16 cellular contexts compared by ENCODE assay signal in genomic region chr11:94895451-94895850, GRCh38.
DNase-seq lines count a peak whose midpoint lies in the region; ATAC-seq and TF ChIP-seq lines count a peak whose summit lies in the region.
"Had no signal": no experiment of that assay in that cellular context is flagged by ENCODE, and none has a peak within 500 bp of the region (broad histone marks: within the 10 kb centered on the region; RNA-seq: fewer than 3 reads in every experiment).

No MANE protein-coding gene starts in this region.

- TF ChIP-seq RAD21 in SK-N-SH (IDR thresholded peaks at IDR 0.05; ENCODE audit: low read length) = no peak

- peaks cover 12% of the 10 kb centered on the region for H3K4me1 Mint-ChIP-seq in chondrocyte (ENCODE audit: low read depth)
- H3K4me1 Mint-ChIP-seq: GM23338 had no signal

- no peak overlapping the region for H3K4me3 Mint-ChIP-seq in chondrocyte (ENCODE audit: unreplicated experiment)
- H3K4me3 Mint-ChIP-seq: activated T-helper 1 cell treated with anti-CD3 and anti-CD28 coated beads, Interleukin-12 subunit alpha, Interleukin-12 subunit beta, Interleukin-2, Interleukin-4 antibody, amounts not matched to agents 30 ng/mL and 10 ng/mL and 1 ng/mL, durations not matched to agents 14 hours and 24 hours and 36 hours; GM23338 had no signal

- H3F3A ChIP-seq in SK-N-SH (replicated peaks; ENCODE audit: insufficient read depth) = peaks cover 6% of the 10 kb centered on the region
- H3F3A ChIP-seq in smooth muscle cell (ENCODE audit: low read depth) = peaks cover 6% of the 10 kb centered on the region

- no peaks in the 10 kb centered on the region for H3K27me3 Mint-ChIP-seq in chondrocyte (ENCODE audit: low read depth)

- H3K27ac ChIP-seq in SK-N-SH (ENCODE audit: low read depth in 2 of 2, low read length in 1 of 2) (peak overlapping the region in 1 of 2 experiments; percentile 28; a peak in 1 of 4 replicates), smooth muscle cell (ENCODE audit: low read depth) (peak overlapping the region; percentile 70)
- H3K27ac ChIP-seq: ascending aorta, HL-60, suprapubic skin had no signal

- no peak for TF ChIP-seq CTCF in SK-N-SH (IDR thresholded peaks at IDR 0.05)
- no peak for TF ChIP-seq CTCF in chondrocyte (IDR thresholded peaks at IDR 0.05)
- no peak for TF ChIP-seq CTCF in smooth muscle cell (IDR thresholded peaks at IDR 0.05; ENCODE audit: borderline replicate concordance, insufficient read depth, poor library complexity, severe bottlenecking)

- POLR2A ChIA-PET in SK-N-SH (lab: Yijun Ruan, JAX) = no interaction called here

- H3K79me2 ChIP-seq in SK-N-SH (ENCODE audit: insufficient read depth) (no peaks in the 10 kb centered on the region), smooth muscle cell (ENCODE audit: low read depth) (peaks cover 27% of the 10 kb centered on the region)

- H3K4me3 ChIP-seq in SK-N-SH (ENCODE audit: low read depth in 2 of 2, low read length in 1 of 2) = no peak overlapping the region
- no peak overlapping the region for H3K4me3 ChIP-seq in smooth muscle cell
- H3K4me3 ChIP-seq: ascending aorta, GM23338, suprapubic skin had no signal

- no peaks in the 10 kb centered on the region for H3K9me2 ChIP-seq in SK-N-SH

- CTCF ChIA-PET in SK-N-SH (lab: Yijun Ruan, JAX) = interaction anchor here (1.5 to 3.9 kb wide), 3 partner anchors 16 to 272 kb away, joined by 4 to 25 read pairs (median 17); no protein-coding TSS in a partner anchor

- H3K4me2 ChIP-seq in SK-N-SH = no peak overlapping the region
- H3K4me2 ChIP-seq in smooth muscle cell = no peak overlapping the region
- H3K4me2 ChIP-seq: GM23338 had no signal

- WGBS in SK-N-SH (ENCODE audit: low lambda C conversion rate) = 58% methylated on average over 2 of the region's 2 CpGs
- 40% methylated on average over 2 of the region's 2 CpGs for WGBS in smooth muscle cell (ENCODE audit: low lambda C conversion rate)

- H4K20me1 ChIP-seq in SK-N-SH (ENCODE audit: insufficient read depth) (no peaks in the 10 kb centered on the region), smooth muscle cell (ENCODE audit: low read depth) (no peaks in the 10 kb centered on the region)

- H2AFZ ChIP-seq in SK-N-SH (ENCODE audit: low read depth) (no peak overlapping the region), smooth muscle cell (ENCODE audit: low read depth) (no peak overlapping the region)
- H2AFZ ChIP-seq: GM23338 had no signal

- H3K36me3 ChIP-seq in SK-N-SH (replicated peaks in 1 of 2; ENCODE audit: control insufficient read depth in 1 of 2, insufficient read depth in 2 of 2, low read length in 1 of 2) (peaks cover 10 to 13% of the 10 kb centered on the region in 2 experiments), smooth muscle cell (ENCODE audit: low read depth) (peaks cover 6% of the 10 kb centered on the region)

- TF ChIP-seq EP300 in SK-N-SH (IDR thresholded peaks at IDR 0.05; ENCODE audit: borderline replicate concordance in 1 of 2, low read depth in 1 of 2, low read length in 1 of 2) = no peak

- intact Hi-C loops in left ventricle myocardium superior (cut with micrococcal nuclease) = loop anchor here (5.0 kb wide), 1 partner anchor 273 kb away; no protein-coding TSS in a partner anchor

- H3K27me3 ChIP-seq in SK-N-SH (ENCODE audit: insufficient read depth) (no peaks in the 10 kb centered on the region), smooth muscle cell (ENCODE audit: low read depth) (no peaks in the 10 kb centered on the region)
- H3K27me3 ChIP-seq: ascending aorta, suprapubic skin had no signal

- H3K27ac Mint-ChIP-seq in chondrocyte (ENCODE audit: unreplicated experiment) = peak overlapping the region; percentile 55
- H3K27ac Mint-ChIP-seq: activated T-helper 1 cell treated with anti-CD3 and anti-CD28 coated beads, Interleukin-12 subunit alpha, Interleukin-12 subunit beta, Interleukin-2, Interleukin-4 antibody, amounts not matched to agents 30 ng/mL and 10 ng/mL and 1 ng/mL, durations not matched to agents 14 hours and 24 hours and 36 hours; GM23338 had no signal

- H3K9me3 Mint-ChIP-seq in chondrocyte (ENCODE audit: low read depth) = peaks cover 30% of the 10 kb centered on the region
- H3K9me3 Mint-ChIP-seq: GM23338 had no signal

- no peak overlapping the region for H3K9ac ChIP-seq in SK-N-SH
- no peak overlapping the region for H3K9ac ChIP-seq in smooth muscle cell (ENCODE audit: low read depth)

- peaks cover 0 to 5% of the 10 kb centered on the region in 2 experiments; a peak in 1 of 4 replicates for H3K4me1 ChIP-seq in SK-N-SH (ENCODE audit: control insufficient read depth in 1 of 2, insufficient read depth in 2 of 2, low read depth in 1 of 2, low read length in 1 of 2)
- H3K4me1 ChIP-seq in smooth muscle cell (ENCODE audit: low read depth) = no peaks in the 10 kb centered on the region
- H3K4me1 ChIP-seq: ascending aorta, suprapubic skin had no signal

- DNase-seq in SK-N-SH = no peak
- DNase-seq in chondrocyte (ENCODE audit: low spot score) = no peak
- DNase-seq in left ventricle myocardium superior = no peak
- no peak for DNase-seq in smooth muscle cell (lab: John Stamatoyannopoulos, UW; ENCODE audit: unreplicated experiment)
- DNase-seq in NCI-H2227 (lab: John Stamatoyannopoulos, UW; ENCODE audit: unreplicated experiment) = no peak
- DNase-seq: activated CD4-positive, alpha-beta T cell treated with anti-CD3 and anti-CD28 coated beads, Interleukin-2, amount 50 U/mL, for 4 hours; COR-L47; NCI-H2081 had no signal

- H3K9me3 ChIP-seq in SK-N-SH = peaks cover 7% of the 10 kb centered on the region; the same call in 1 of the 2 replicates
- no peaks in the 10 kb centered on the region for H3K9me3 ChIP-seq in smooth muscle cell (replicated peaks; ENCODE audit: low read depth)
- H3K9me3 ChIP-seq: suprapubic skin had no signal

- H3K36me3 Mint-ChIP-seq in chondrocyte (ENCODE audit: low read depth) = peaks cover 24% of the 10 kb centered on the region

- ATAC-seq in SK-N-SH treated with all-trans-retinoic acid at 6 μM for 48 hours (peak; percentile 48; the same call in 2 of the 3 replicates), left ventricle myocardium superior (peak; percentile 65), esophagus mucosa (no peak), HG02870 (IDR thresholded peaks at IDR 0.05; ENCODE audit: unreplicated experiment) (no peak)
- ATAC-seq: GM23338 had no signal

TF ChIP-seq in SK-N-SH treated with all-trans-retinoic acid at 6 μM for 48 hours, 23 proteins besides CTCF, POLR2A, EP300 and RAD21 (continues in another document):
- TF ChIP-seq RARB (CRISPR knock-in tag; IDR thresholded peaks at IDR 0.05) (no peak), SNAI2 (CRISPR knock-in tag; IDR thresholded peaks at IDR 0.05) (no peak), ZFP30 (CRISPR knock-in tag; IDR thresholded peaks at IDR 0.05) (no peak), ZNF70 (CRISPR knock-in tag; IDR thresholded peaks at IDR 0.05) (no peak), ARNTL (CRISPR knock-in tag; IDR thresholded peaks at IDR 0.05; ENCODE audit: borderline replicate concordance, low read depth) (no peak), OSR1 (CRISPR knock-in tag; IDR thresholded peaks at IDR 0.05) (no peak), PPARA (CRISPR knock-in tag; IDR thresholded peaks at IDR 0.05; ENCODE audit: borderline replicate concordance) (no peak), ISL1 (CRISPR knock-in tag; IDR thresholded peaks at IDR 0.05) (no peak), GLIS3 (CRISPR knock-in tag; IDR thresholded peaks at IDR 0.05) (no peak), CSRNP3 (CRISPR knock-in tag; IDR thresholded peaks at IDR 0.05) (no peak), ZNF565 (CRISPR knock-in tag; conservative IDR thresholded peaks at IDR 0.05; ENCODE audit: low read depth) (no peak)

TF ChIP-seq in SK-N-SH, 30 proteins besides CTCF, POLR2A, EP300 and RAD21:
- no peak for TF ChIP-seq FOXJ3 (CRISPR knock-in tag; IDR thresholded peaks at IDR 0.05)
- no peak for TF ChIP-seq JUND (IDR thresholded peaks at IDR 0.05)
- TF ChIP-seq MXI1 (IDR thresholded peaks at IDR 0.05; ENCODE audit: low read depth, low read length) = no peak
- TF ChIP-seq SMC3 (IDR thresholded peaks at IDR 0.05; ENCODE audit: low read depth, low read length) = no peak
- TF ChIP-seq YY1 (IDR thresholded peaks at IDR 0.05; ENCODE audit: low read depth) = no peak
- no peak for TF ChIP-seq MEF2A (IDR thresholded peaks at IDR 0.05; ENCODE audit: borderline replicate concordance, low read depth)
- TF ChIP-seq GABPA (IDR thresholded peaks at IDR 0.05; ENCODE audit: low read depth) = no peak
- no peak for TF ChIP-seq TCF12 (IDR thresholded peaks at IDR 0.05)
- TF ChIP-seq USF2 (IDR thresholded peaks at IDR 0.05; ENCODE audit: borderline replicate concordance, low read depth, low read length) = no peak
- no peak for TF ChIP-seq POLR2AphosphoS5 (IDR thresholded peaks at IDR 0.05; ENCODE audit: low read depth, low read length)

Comparison
In these comparisons a context has a peak if more than half of its experiments do, and no peak if none do; other contexts are left out.
1. ATAC-seq: peak in SK-N-SH treated with all-trans-retinoic acid at 6 μM for 48 hours (single experiment) and left ventricle myocardium superior (single experiment); none in esophagus mucosa (single experiment) and HG02870 (single experiment).